23 cellular contexts compared by ENCODE assay signal in the genomic region with DNA sequence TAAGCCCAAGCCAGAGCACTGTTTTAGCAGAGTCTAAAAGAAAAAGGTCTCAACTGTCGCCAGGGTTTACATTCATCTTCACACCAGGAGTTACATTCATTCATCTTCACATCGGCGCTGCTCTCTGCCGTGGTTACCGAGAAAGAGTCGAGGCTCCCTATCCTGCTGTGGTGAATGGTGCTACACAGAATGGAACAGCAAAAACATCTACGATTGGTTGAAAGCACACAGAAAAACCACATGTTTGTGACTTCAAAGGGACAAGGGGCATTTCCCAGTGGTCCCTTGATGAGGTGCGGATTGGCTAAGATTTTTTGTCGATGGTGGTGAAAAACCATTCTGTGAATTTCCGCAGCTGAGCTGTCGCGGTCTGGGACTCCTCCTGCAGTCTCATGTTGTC.
"Had no signal": no experiment of that assay in that cellular context is flagged by ENCODE, and none has a peak within 500 bp of the region (broad histone marks: within the 10 kb centered on the region; RNA-seq: fewer than 3 reads in every experiment).

No MANE protein-coding gene starts in this region.

- ATAC-seq: T-helper 17 cell had no signal

- H3K4me1 Mint-ChIP-seq: activated B cell treated with CpG ODN at 0.5 μM for 24 hours; activated CD4-positive, alpha-beta T cell treated with anti-CD3 and anti-CD28 coated beads, Interleukin-2, amount 10 ng/mL, durations not matched to agents 7 days and 5 days; activated naive CD4-positive, alpha-beta T cell treated with anti-CD3 and anti-CD28 coated beads, Interleukin-2, amount 50 U/mL, for 24 hours; T-helper 17 cell had no signal

- DNase-seq: activated B cell treated with CpG ODN at 0.5 μM for 24 hours; activated CD4-positive, alpha-beta memory T cell treated with anti-CD3 and anti-CD28 coated beads for 36 hours; activated CD4-positive, alpha-beta T cell treated with anti-CD3 and anti-CD28 coated beads for 1 hour; activated CD4-positive, alpha-beta T cell treated with anti-CD3 and anti-CD28 coated beads, Interleukin-2, amount 10 ng/mL, durations not matched to agents 7 days and 5 days; activated effector memory CD4-positive, alpha-beta T cell treated with Interleukin-2 at 50 U/mL for 16 hours; activated naive CD4-positive, alpha-beta T cell; activated T-cell treated with anti-CD3 and anti-CD28 coated beads, Interleukin-2, amount 50 U/mL, for 24 hours; aorta; cerebellar nuclear complex; Kasumi-1; KBM-7; NCI-H1105 treated with DMSO at 0.1 percent for 48 hours; NCI-H146; NCI-H187 treated with DMSO at 0.1 percent for 48 hours; NCI-H345; NCI-H510A; NCI-H526 treated with DMSO at 0.1 percent for 48 hours; NCI-H82; Right ventricle myocardium superior; T-helper 17 cell; T-helper 9 cell had no signal

- H3K27me3 Mint-ChIP-seq: activated B cell treated with CpG ODN at 0.5 μM for 24 hours; activated CD4-positive, alpha-beta memory T cell treated with anti-CD3 and anti-CD28 coated beads for 36 hours; activated CD4-positive, alpha-beta T cell treated with anti-CD3 and anti-CD28 coated beads, Interleukin-2, amount 10 ng/mL, durations not matched to agents 7 days and 5 days; activated T-cell treated with anti-CD3 and anti-CD28 coated beads, Interleukin-2, amount 50 U/mL, for 24 hours; T-helper 17 cell had no signal

- H3K36me3 Mint-ChIP-seq: activated naive CD4-positive, alpha-beta T cell treated with anti-CD3 and anti-CD28 coated beads, Interleukin-2, amount 50 U/mL, for 24 hours had no signal

- H3K9me3 Mint-ChIP-seq: activated B cell treated with CpG ODN at 0.5 μM for 24 hours; activated CD4-positive, alpha-beta memory T cell treated with anti-CD3 and anti-CD28 coated beads for 36 hours; activated CD4-positive, alpha-beta T cell treated with anti-CD3 and anti-CD28 coated beads, Interleukin-2, amount 10 ng/mL, durations not matched to agents 7 days and 5 days; activated naive CD4-positive, alpha-beta T cell treated with anti-CD3 and anti-CD28 coated beads, Interleukin-2, amount 50 U/mL, for 24 hours; activated T-cell treated with anti-CD3 and anti-CD28 coated beads, Interleukin-2, amount 50 U/mL, for 24 hours; activated T-helper 1 cell treated with anti-CD3 and anti-CD28 coated beads, Interleukin-12 subunit alpha, Interleukin-12 subunit beta, Interleukin-2, Interleukin-4 antibody, amounts not matched to agents 30 ng/mL and 10 ng/mL and 1 ng/mL, durations not matched to agents 14 hours and 24 hours and 36 hours had no signal

- H3K27ac Mint-ChIP-seq: activated B cell treated with CpG ODN at 0.5 μM for 24 hours; activated CD4-positive, alpha-beta memory T cell treated with anti-CD3 and anti-CD28 coated beads for 36 hours; activated CD4-positive, alpha-beta T cell treated with anti-CD3 and anti-CD28 coated beads, Interleukin-2, amount 10 ng/mL, durations not matched to agents 7 days and 5 days; activated naive CD4-positive, alpha-beta T cell treated with anti-CD3 and anti-CD28 coated beads, Interleukin-2, amount 50 U/mL, for 24 hours; activated T-cell treated with anti-CD3 and anti-CD28 coated beads, Interleukin-2, amount 50 U/mL, for 24 hours; activated T-helper 1 cell treated with anti-CD3 and anti-CD28 coated beads, Interleukin-12 subunit alpha, Interleukin-12 subunit beta, Interleukin-2, Interleukin-4 antibody, amounts not matched to agents 30 ng/mL and 10 ng/mL and 1 ng/mL, durations not matched to agents 14 hours and 24 hours and 36 hours; T-helper 17 cell had no signal

- H3K4me3 Mint-ChIP-seq: activated B cell treated with CpG ODN at 0.5 μM for 24 hours; activated CD4-positive, alpha-beta memory T cell treated with anti-CD3 and anti-CD28 coated beads for 36 hours; activated CD4-positive, alpha-beta T cell treated with anti-CD3 and anti-CD28 coated beads, Interleukin-2, amount 10 ng/mL, durations not matched to agents 7 days and 5 days; activated naive CD4-positive, alpha-beta T cell treated with anti-CD3 and anti-CD28 coated beads, Interleukin-2, amount 50 U/mL, for 24 hours; activated T-cell treated with anti-CD3 and anti-CD28 coated beads, Interleukin-2, amount 50 U/mL, for 24 hours; activated T-helper 1 cell treated with anti-CD3 and anti-CD28 coated beads, Interleukin-12 subunit alpha, Interleukin-12 subunit beta, Interleukin-2, Interleukin-4 antibody, amounts not matched to agents 30 ng/mL and 10 ng/mL and 1 ng/mL, durations not matched to agents 14 hours and 24 hours and 36 hours; T-helper 17 cell had no signal
